ENCODE assay signal across 9 cellular contexts in genomic region chr4:76987153-76987562, GRCh38. TPM values are rescaled to one million over a fixed set of nuclear protein-coding genes. Genes with fewer than 3 reads are reported as not detected.
DNase-seq lines count a peak whose midpoint lies in the region; ATAC-seq and TF ChIP-seq lines count a peak whose summit lies in the region.
"Had no signal": no experiment of that assay in that cellular context is flagged by ENCODE, and none has a peak within 500 bp of the region (broad histone marks: within the 10 kb centered on the region; RNA-seq: fewer than 3 reads in every experiment).

No MANE protein-coding gene starts in this region.

- no peak for ATAC-seq in GM21528 (IDR thresholded peaks at IDR 0.05; ENCODE audit: low FRiP score, unreplicated experiment)
- ATAC-seq: T-cell had no signal

- H3K27me3 ChIP-seq in right atrium auricular region (no peaks in the 10 kb centered on the region), stomach smooth muscle (ENCODE audit: control insufficient read depth in 1 of 2, insufficient read depth in 2 of 2, low read length in 2 of 2) (no peaks in the 10 kb centered on the region)

- no peak for TF ChIP-seq CTCF in right atrium auricular region (IDR thresholded peaks at IDR 0.05)

- no peaks in the 10 kb centered on the region for H3K9me3 ChIP-seq in right atrium auricular region
- H3K9me3 ChIP-seq in stomach smooth muscle (ENCODE audit: control insufficient read depth in 2 of 2, low read length in 2 of 2): no peaks in the 10 kb centered on the region

- H3K9ac ChIP-seq in stomach smooth muscle (ENCODE audit: low read length in 2 of 2): no peak overlapping the region

- DNase-seq in HCEC 1CT (peak; percentile 89), amniotic stem cell (lab: John Stamatoyannopoulos, UW) (peak; percentile 96), right atrium auricular region (ENCODE audit: low spot score) (no peak), UCSD-AML1 (lab: John Stamatoyannopoulos, UW; ENCODE audit: unreplicated experiment) (no peak), NCI-H345 (lab: John Stamatoyannopoulos, UW) (no peak), pons (ENCODE audit: low spot score) (no peak)
- DNase-seq: T-cell had no signal

- H3K4me3 ChIP-seq in right atrium auricular region: no peak overlapping the region
- peak overlapping the region in 1 of 2 donors; percentile 17 for H3K4me3 ChIP-seq in stomach smooth muscle (ENCODE audit: low read length in 2 of 2)

- peaks cover 0 to 41% of the 10 kb centered on the region in 2 donors for H3K4me1 ChIP-seq in right atrium auricular region
- H3K4me1 ChIP-seq in stomach smooth muscle (ENCODE audit: control insufficient read depth, insufficient read depth, low read length): peaks cover 16% of the 10 kb centered on the region

- peak overlapping the region; percentile 14 to 73 for H3K27ac ChIP-seq in right atrium auricular region
- peak overlapping the region; percentile 19 for H3K27ac ChIP-seq in stomach smooth muscle (ENCODE audit: low read length)

- H3K36me3 ChIP-seq in right atrium auricular region (no peaks in the 10 kb centered on the region), stomach smooth muscle (ENCODE audit: control insufficient read depth in 2 of 2, insufficient read depth in 2 of 2, low read length in 2 of 2) (no peaks in the 10 kb centered on the region)

RNA-seq across cellular contexts. Expression of gene SEPTIN11, which starts 37.6 kb away (rescaled TPM):
- total RNA-seq in right atrium auricular region: 10 to 100 TPM; 34.9 to 59.0 TPM

Comparison
In these comparisons a context has a peak if more than half of its experiments do, and no peak if none do; other contexts are left out.
1. DNase-seq: peak in HCEC 1CT (single experiment) and amniotic stem cell (single experiment); none in right atrium auricular region (single experiment), UCSD-AML1 (single experiment), NCI-H345 (single experiment) and pons (single experiment).